18 cellular contexts compared by ENCODE assay signal in the genomic region with DNA sequence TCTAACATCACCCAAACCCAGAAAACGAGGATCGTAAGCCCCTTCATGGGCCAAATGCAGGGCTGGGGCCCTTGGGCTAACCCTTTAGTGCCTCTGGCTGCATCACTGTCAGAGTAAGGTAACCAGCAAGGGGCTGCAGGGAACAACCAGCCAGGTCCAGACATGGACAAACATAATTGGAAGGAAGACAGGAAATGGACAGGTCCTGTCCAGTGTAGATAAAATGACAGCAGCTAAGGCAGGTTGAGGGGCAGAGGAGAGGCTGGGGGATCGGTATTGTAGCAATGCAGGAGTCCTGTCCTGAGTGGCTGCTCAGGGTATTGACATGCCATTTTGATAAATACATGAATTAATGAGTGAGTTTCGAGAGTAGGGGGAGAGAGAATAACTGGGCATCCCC. TPM values are rescaled to one million over a fixed set of nuclear protein-coding genes. Genes with fewer than 3 reads are reported as not detected.
DNase-seq lines count a peak whose midpoint lies in the region; ATAC-seq, FAIRE-seq and TF ChIP-seq lines count a peak whose summit lies in the region.
"Had no signal": no experiment of that assay in that cellular context is flagged by ENCODE, and none has a peak within 500 bp of the region (broad histone marks: within the 10 kb centered on the region; RNA-seq: fewer than 3 reads in every experiment).

No MANE protein-coding gene starts in this region.

- TF ChIP-seq CTCF in HepG2 (CRISPR knock-in tag; IDR thresholded peaks at IDR 0.05), result no peak
- TF ChIP-seq CTCF in right lobe of liver (IDR thresholded peaks at IDR 0.05), result no peak
- TF ChIP-seq CTCF in K562 (IDR thresholded peaks at IDR 0.05 in 2 of 3, conservative IDR thresholded peaks at IDR 0.05 in 1 of 3; ENCODE audit: insufficient read depth in 2 of 3, low read depth in 1 of 3, low read length in 3 of 3), result no peak
- no peak for TF ChIP-seq CTCF in tibial nerve (IDR thresholded peaks at IDR 0.05)

- H3K4me2 ChIP-seq in HepG2 (ENCODE audit: low read depth, low read length) (peak overlapping the region; percentile 61), K562 (ENCODE audit: insufficient read depth, low read length) (no peak overlapping the region)
- H3K4me2 ChIP-seq: BLaER1 treated with 17β-estradiol and CSF1 and Interleukin-3, amounts not matched to agents 10 nM and 100 nM had no signal

- peak overlapping the region; percentile 84 for H3K27ac ChIP-seq in HepG2 (ENCODE audit: extremely low read length, insufficient read depth, low read length)
- no peak overlapping the region for H3K27ac ChIP-seq in right lobe of liver
- H3K27ac ChIP-seq in K562 (ENCODE audit: extremely low read depth, low read depth, low read length), result no peak overlapping the region
- no peak overlapping the region for H3K27ac ChIP-seq in naive thymus-derived CD4-positive, alpha-beta T cell (ENCODE audit: low read depth, low read length)
- H3K27ac ChIP-seq in tibial nerve, result peak overlapping the region in 2 of 4 donors; percentile 15 to 25
- H3K27ac ChIP-seq: BLaER1 treated with 17β-estradiol and CSF1 and Interleukin-3, amounts not matched to agents 10 nM and 100 nM had no signal

- TF ChIP-seq POLR2A in HepG2 (IDR thresholded peaks at IDR 0.05; ENCODE audit: insufficient read depth in 1 of 2, low read depth in 2 of 2, low read length in 2 of 2) (no peak), right lobe of liver (IDR thresholded peaks at IDR 0.05) (no peak), K562 (conservative IDR thresholded peaks at IDR 0.05) (no peak), tibial nerve (IDR thresholded peaks at IDR 0.05) (no peak)

- BruUV-seq in HepG2 (replicated peaks; lab: Mats Ljungman, UMichigan) (TSS peak; percentile 83), K562 (replicated peaks; lab: Mats Ljungman, UMichigan) (no TSS peak)

- H3K9me1 ChIP-seq in K562 (ENCODE audit: control insufficient read depth, insufficient read depth, low read length), result no peaks in the 10 kb centered on the region

- H3K27ac Mint-ChIP-seq in naive thymus-derived CD4-positive, alpha-beta T cell, result peak overlapping the region in 5 of 9 donors; percentile 7 to 74 (median 53)

- H3K9ac ChIP-seq in HepG2 (ENCODE audit: insufficient read depth, low read depth, low read length) (peak overlapping the region; percentile 68), K562 (ENCODE audit: insufficient read depth in 1 of 2, low read depth in 2 of 2, low read length in 2 of 2) (no peak overlapping the region)
- H3K9ac ChIP-seq: BLaER1 treated with 17β-estradiol and CSF1 and Interleukin-3, amounts not matched to agents 10 nM and 100 nM had no signal

- CTCF ChIA-PET in HepG2 (lab: Yijun Ruan, JAX; ENCODE audit: low intra/inter-chr PET ratio, low total read pairs), result no interaction called here
- CTCF ChIA-PET in K562 (lab: Yijun Ruan, JAX; ENCODE audit: low intra/inter-chr PET ratio), result no interaction called here
- CTCF ChIA-PET in naive thymus-derived CD4-positive, alpha-beta T cell (lab: Charles Lee), result interaction anchor here (1.3 kb wide), 1 partner anchor 483 kb away, joined by 3 read pairs; no protein-coding TSS in a partner anchor

- no peak overlapping the region for H2AFZ ChIP-seq in HepG2 (ENCODE audit: low read length)
- H2AFZ ChIP-seq in K562 (ENCODE audit: low read depth, low read length), result no peak overlapping the region

- no peaks in the 10 kb centered on the region for H3K9me3 Mint-ChIP-seq in naive thymus-derived CD4-positive, alpha-beta T cell

- H3K4me3 ChIP-seq in HepG2 (replicated peaks in 1 of 3; ENCODE audit: insufficient read depth in 1 of 3, low read depth in 2 of 3, low read length in 3 of 3), result peak overlapping the region in 2 of 3 experiments; percentile 28 to 44; a peak in 3 of 6 replicates
- H3K4me3 ChIP-seq in right lobe of liver, result no peak overlapping the region
- H3K4me3 ChIP-seq in K562, result no peak overlapping the region
- H3K4me3 ChIP-seq in naive thymus-derived CD4-positive, alpha-beta T cell (ENCODE audit: low read length), result no peak overlapping the region
- H3K4me3 ChIP-seq in tibial nerve, result no peak overlapping the region
- H3K4me3 ChIP-seq: BLaER1 treated with 17β-estradiol and CSF1 and Interleukin-3, amounts not matched to agents 10 nM and 100 nM; GM12878 had no signal

- no peak for TF ChIP-seq RAD21 in HepG2 (CRISPR knock-in tag; IDR thresholded peaks at IDR 0.05)
- no peak for TF ChIP-seq RAD21 in K562 (CRISPR knock-in tag; conservative IDR thresholded peaks at IDR 0.05 in 1 of 2, IDR thresholded peaks at IDR 0.05 in 1 of 2)

- H3K9me3 ChIP-seq in HepG2 (ENCODE audit: low read length) (no peaks in the 10 kb centered on the region), right lobe of liver (no peaks in the 10 kb centered on the region), K562 (replicated peaks; ENCODE audit: control insufficient read depth, insufficient read depth, low read depth, low read length) (no peaks in the 10 kb centered on the region), tibial nerve (no peaks in the 10 kb centered on the region)
- no peaks in the 10 kb centered on the region for H3K9me3 ChIP-seq in naive thymus-derived CD4-positive, alpha-beta T cell (ENCODE audit: control insufficient read depth in 2 of 3, low read length in 3 of 3)
- H3K9me3 ChIP-seq: BLaER1 treated with 17β-estradiol and CSF1 and Interleukin-3, amounts not matched to agents 10 nM and 100 nM had no signal

- H3K79me2 ChIP-seq in HepG2 (ENCODE audit: insufficient read depth, low read length) (no peaks in the 10 kb centered on the region), K562 (ENCODE audit: control insufficient read depth, insufficient read depth, low read length) (no peaks in the 10 kb centered on the region)

- no peaks in the 10 kb centered on the region for H3K27me3 ChIP-seq in HepG2 (ENCODE audit: control insufficient read depth in 1 of 2, insufficient read depth in 2 of 2, low read length in 2 of 2)
- no peaks in the 10 kb centered on the region for H3K27me3 ChIP-seq in right lobe of liver
- no peaks in the 10 kb centered on the region for H3K27me3 ChIP-seq in K562 (ENCODE audit: control insufficient read depth in 2 of 2, insufficient read depth in 2 of 2, low read length in 2 of 2)
- H3K27me3 ChIP-seq in naive thymus-derived CD4-positive, alpha-beta T cell (ENCODE audit: control insufficient read depth in 2 of 2, insufficient read depth in 2 of 2, low read length in 2 of 2), result no peaks in the 10 kb centered on the region
- H3K27me3 ChIP-seq in tibial nerve, result no peaks in the 10 kb centered on the region
- H3K27me3 ChIP-seq: BLaER1 treated with 17β-estradiol and CSF1 and Interleukin-3, amounts not matched to agents 10 nM and 100 nM had no signal

- H4K20me1 ChIP-seq in HepG2 (ENCODE audit: insufficient read depth, low read length), result no peaks in the 10 kb centered on the region
- H4K20me1 ChIP-seq in K562 (replicated peaks; ENCODE audit: control insufficient read depth, insufficient read depth, low read length), result no peaks in the 10 kb centered on the region

- POLR2A ChIA-PET in HepG2 (lab: Yijun Ruan, JAX), result no interaction called here
- POLR2A ChIA-PET in K562 (lab: Yijun Ruan, JAX), result interaction anchor here (0.9 to 1.4 kb wide), 2 partner anchors 12 to 21 kb away, joined by 3 to 4 read pairs; no protein-coding TSS in a partner anchor
- POLR2A ChIA-PET in naive thymus-derived CD4-positive, alpha-beta T cell (lab: Charles Lee), result no interaction called here

- peaks cover 67% of the 10 kb centered on the region for H3K4me1 ChIP-seq in HepG2 (ENCODE audit: insufficient read depth, low read length)
- no peaks in the 10 kb centered on the region for H3K4me1 ChIP-seq in right lobe of liver
- H3K4me1 ChIP-seq in K562 (replicated peaks in 1 of 2; ENCODE audit: control insufficient read depth in 2 of 2, insufficient read depth in 2 of 2, low read length in 2 of 2), result peaks cover 0 to 16% of the 10 kb centered on the region in 2 experiments; a peak in 3 of 5 replicates
- peaks cover 0 to 8% of the 10 kb centered on the region in 2 donors for H3K4me1 ChIP-seq in naive thymus-derived CD4-positive, alpha-beta T cell (ENCODE audit: control insufficient read depth in 2 of 2, insufficient read depth in 2 of 2, low read length in 2 of 2)
- H3K4me1 ChIP-seq in tibial nerve, result peaks cover 0 to 26% (median 10%) of the 10 kb centered on the region in 4 donors

- TF ChIP-seq EP300 in HepG2 (IDR thresholded peaks at IDR 0.05; ENCODE audit: low read depth in 2 of 2, low read length in 2 of 2) (no peak), HepG2 (CRISPR knock-in tag; IDR thresholded peaks at IDR 0.05; ENCODE audit: borderline replicate concordance) (no peak), K562 (IDR thresholded peaks at IDR 0.05; ENCODE audit: low read length) (no peak), tibial nerve (IDR thresholded peaks at IDR 0.05) (no peak)

- H3K4me3 Mint-ChIP-seq in naive thymus-derived CD4-positive, alpha-beta T cell, result no peak overlapping the region

- H3K4me1 Mint-ChIP-seq in naive thymus-derived CD4-positive, alpha-beta T cell, result peaks cover 9 to 40% (median 33%) of the 10 kb centered on the region in 7 donors

- intact Hi-C loops in HepG2 (cut with micrococcal nuclease; ENCODE audit: unreplicated experiment), result no loop called here
- intact Hi-C loops in right lobe of liver (cut with DNase I), result no loop called here
- intact Hi-C loops in K562 (cut with micrococcal nuclease), result no loop called here
- intact Hi-C loops in naive thymus-derived CD4-positive, alpha-beta T cell (cut with micrococcal nuclease), result loop anchor here (5.0 to 10.0 kb wide), 3 partner anchors 41 to 482 kb away; a partner anchor contains a TSS

- H3K27me3 Mint-ChIP-seq in naive thymus-derived CD4-positive, alpha-beta T cell, result peaks cover 0 to 5% (median 0%) of the 10 kb centered on the region in 5 donors

- H3K36me3 ChIP-seq in HepG2 (replicated peaks in 1 of 2; ENCODE audit: control insufficient read depth in 1 of 2, insufficient read depth in 2 of 2, low read length in 2 of 2) (no peaks in the 10 kb centered on the region), right lobe of liver (no peaks in the 10 kb centered on the region), K562 (ENCODE audit: control insufficient read depth, insufficient read depth, low read length) (no peaks in the 10 kb centered on the region), tibial nerve (no peaks in the 10 kb centered on the region)
- no peaks in the 10 kb centered on the region for H3K36me3 ChIP-seq in naive thymus-derived CD4-positive, alpha-beta T cell (ENCODE audit: control insufficient read depth in 2 of 3, insufficient read depth in 3 of 3, low read length in 3 of 3)

- in situ Hi-C loops in HepG2 (cut with HindIII; ENCODE audit: extremely low pct_ligation_motif_present, low pct_unique_long_range_greater_than_20kb) (no loop called here), K562 (cut with MboI) (no loop called here)

- peaks cover 0 to 4% (median 0%) of the 10 kb centered on the region in 5 donors for H3K36me3 Mint-ChIP-seq in naive thymus-derived CD4-positive, alpha-beta T cell

- WGBS in HepG2 (ENCODE audit: low lambda C conversion rate), result 58% methylated on average over 4 of the region's 4 CpGs
- WGBS in right lobe of liver (ENCODE audit: insufficient coverage, low coverage, low lambda C conversion rate, missing lambda C conversion rate), result 57% methylated on average over 3 of the region's 4 CpGs
- WGBS in K562 (ENCODE audit: insufficient coverage, low coverage, missing lambda C conversion rate), result 30% methylated on average over 4 of the region's 4 CpGs
- 68 to 73% methylated on average over 4 of the region's 4 CpGs for WGBS in tibial nerve, 2 donors

- no peak for DNase-seq in HepG2 (ENCODE audit: low spot score)
- DNase-seq in right lobe of liver, result no peak
- peak in 1 of 4 experiments; percentile 18 for DNase-seq in K562 (ENCODE audit: extremely low read depth in 1 of 4, low spot score in 3 of 4)
- no peak for DNase-seq in naive thymus-derived CD4-positive, alpha-beta T cell
- no peak for DNase-seq in Kasumi-1 (lab: John Stamatoyannopoulos, UW)
- no peak for DNase-seq in HuH-7.5 (ENCODE audit: low spot score)
- no peak for DNase-seq in effector CD4-positive, alpha-beta T cell
- no peak for DNase-seq in tibial nerve (ENCODE audit: low spot score in 2 of 2)
- DNase-seq: DND-41, GDM1, GOT3, NCI-H1930, NCI-H446, NCI-H69, OCI-M1, SHP77 treated with DMSO at 0.1 percent for 48 hours had no signal

- FAIRE-seq in HepG2 (lab: Jason Lieb, UNC) (no peak), K562 (lab: Jason Lieb, UNC) (no peak)
- FAIRE-seq: GM12878 had no signal

- ATAC-seq in HepG2, result peak; percentile 60
- ATAC-seq in right lobe of liver, result no peak
- ATAC-seq in K562, result peak; percentile 65
- no peak for ATAC-seq in naive thymus-derived CD4-positive, alpha-beta T cell
- ATAC-seq: GM12878 had no signal

RNA-seq across cellular contexts. Expression of a gene that starts 29.8 kb away (rescaled TPM):
- total RNA-seq in HepG2 (2016; rRNA removed; fragmentation: Illumina TruSeq; extraction: Trizol) (4.8 and 5.2 TPM in 2 replicates), right lobe of liver (1 to 10 TPM; 1.0 to 4.9 (median 2.1) TPM), K562 (2014; rRNA removed) (12.5 and 14.1 TPM in 2 replicates), K562 (2014; rRNA removed; fragmentation: Illumina TruSeq; extraction: Trizol) (11.6 and 11.9 TPM in 2 replicates), K562 (2015; rRNA removed; fragmentation: Illumina TruSeq; extraction: Trizol) (13.8 and 14.1 TPM in 2 replicates), K562 (2021) (21.1 and 23.2 TPM in 2 replicates), tibial nerve (10 to 100 TPM; 34.9 to 58.8 (median 49.2) TPM)
- total RNA-seq in HepG2 (2016; cell fraction: cytosol; rRNA removed; fragmentation: Illumina TruSeq; extraction: Trizol; ENCODE audit: low read depth), result 2.9 and 3.2 TPM in 2 replicates
- 3.7 and 5.0 TPM in 2 replicates for total RNA-seq in HepG2 (2016; cell fraction: insoluble cytoplasmic fraction; rRNA removed; fragmentation: Illumina TruSeq; extraction: Trizol)
- total RNA-seq in HepG2 (2016; cell fraction: membrane; rRNA removed; fragmentation: Illumina TruSeq; extraction: Trizol), result 4.3 and 5.1 TPM in 2 replicates
- total RNA-seq in HepG2 (2016; cell fraction: nucleus; rRNA removed; fragmentation: Illumina TruSeq; extraction: Trizol), result 11.2 and 11.5 TPM in 2 replicates
- polyA plus RNA-seq in HepG2 (2011; rRNA removed) (4.5 and 4.7 TPM in 2 replicates), K562 (2011; rRNA removed) (10.4 and 13.7 TPM in 2 replicates), K562 (2014; fragmentation: Illumina TruSeq; extraction: Trizol) (16.7 and 17.8 TPM in 2 replicates), K562 (2014; fragmentation: Nextera tagmentation; extraction: Ambion mirVana) (1 to 10 TPM; 3.5 to 3.7 TPM), K562 (2014; rRNA removed) (14.7 and 16.1 TPM in 2 replicates)
- 1.5 and 2.1 TPM in 2 replicates for polyA plus RNA-seq in HepG2 (2011; cell fraction: cytosol; rRNA removed)
- 8.0 and 8.8 TPM in 2 replicates for polyA plus RNA-seq in HepG2 (2011; cell fraction: nucleus; rRNA removed)
- 4.7 and 5.0 TPM in 2 replicates for polyA plus RNA-seq in HepG2 (2012)
- 1.6 and 1.7 TPM in 2 replicates for polyA plus RNA-seq in HepG2 (2016; cell fraction: cytosol; fragmentation: Illumina TruSeq; extraction: Trizol; ENCODE audit: low read depth)
- polyA plus RNA-seq in HepG2 (2016; cell fraction: insoluble cytoplasmic fraction; fragmentation: Illumina TruSeq; extraction: Trizol; ENCODE audit: low read depth), result 8.0 and 8.4 TPM in 2 replicates
- polyA plus RNA-seq in HepG2 (2016; cell fraction: membrane; fragmentation: Illumina TruSeq; extraction: Trizol; ENCODE audit: low read depth), result 4.5 and 4.7 TPM in 2 replicates
- 9.3 and 10.0 TPM in 2 replicates for polyA plus RNA-seq in HepG2 (2016; cell fraction: nucleus; fragmentation: Illumina TruSeq; extraction: Trizol; ENCODE audit: insufficient read depth, low read depth)
- polyA minus RNA-seq in HepG2 (2011; rRNA and poly(A)+ RNA removed; ENCODE audit: low replicate concordance), result 11.8 and 42.9 TPM in 2 replicates
- polyA minus RNA-seq in HepG2 (2011; cell fraction: cytosol; rRNA and poly(A)+ RNA removed), result 2.5 and 3.4 TPM in 2 replicates
- polyA minus RNA-seq in HepG2 (2011; cell fraction: nucleus; rRNA and poly(A)+ RNA removed), result 24.3 and 27.0 TPM in 2 replicates
- 21.9 and 35.1 TPM in 2 replicates for total RNA-seq in K562 (2011; cell fraction: chromatin; rRNA removed; ENCODE audit: low replicate concordance)
- total RNA-seq in K562 (2011; cell fraction: nucleolus; rRNA removed), result 13.2 and 13.5 TPM in 2 replicates
- 26.3 and 35.4 TPM in 2 replicates for total RNA-seq in K562 (2011; cell fraction: nucleoplasm; rRNA removed)
- polyA plus RNA-seq in K562 (2011; cell fraction: cytosol; rRNA removed), result 7.8 and 8.1 TPM in 2 replicates
- 25.6 and 29.5 TPM in 2 replicates for polyA plus RNA-seq in K562 (2011; cell fraction: nucleus; rRNA removed)
- polyA plus RNA-seq in K562 (2012), result 17.2 and 19.2 TPM in 2 replicates
- 11.3 and 19.4 TPM in 2 replicates for polyA minus RNA-seq in K562 (2011; rRNA and poly(A)+ RNA removed)
- polyA minus RNA-seq in K562 (2011; cell fraction: cytosol; rRNA and poly(A)+ RNA removed), result 4.0 and 7.3 TPM in 2 replicates
- 14.4 and 24.0 TPM in 2 replicates for polyA minus RNA-seq in K562 (2011; cell fraction: nucleus; rRNA and poly(A)+ RNA removed)
- total RNA-seq in naive thymus-derived CD4-positive, alpha-beta T cell, result 10 to 100 TPM; 16.7 to 25.1 (median 18.5) TPM
- 1 to 10 TPM; 6.3 to 9.7 TPM for polyA plus RNA-seq in naive thymus-derived CD4-positive, alpha-beta T cell

Comparison
In these comparisons a context has a peak if more than half of its experiments do, and no peak if none do; other contexts are left out.
1. ATAC-seq: peak in HepG2 (single experiment) and K562 (single experiment); none in right lobe of liver (0 of 4) and naive thymus-derived CD4-positive, alpha-beta T cell (single experiment).
2. H3K4me3 ChIP-seq: peak in HepG2 (2 of 3); none in right lobe of liver (0 of 3), K562 (single experiment), naive thymus-derived CD4-positive, alpha-beta T cell (single experiment) and tibial nerve (0 of 4).
3. intact Hi-C loops: an anchor here in naive thymus-derived CD4-positive, alpha-beta T cell (5.0 to 10.0 kb wide); none called in HepG2, right lobe of liver and K562.